Comparison of ENCODE assay signal across 11 cellular contexts in genomic region chr19:17966497-17967257, GRCh38. TPM values are rescaled to one million over a fixed set of nuclear protein-coding genes. Genes with fewer than 3 reads are reported as not detected.
A peak's percentile ranks its signal among the peaks of the same experiment; 100 is the strongest.
DNase-seq lines count a peak whose midpoint lies in the region; ATAC-seq, FAIRE-seq and TF ChIP-seq lines count a peak whose summit lies in the region.
"Had no signal": no experiment of that assay in that cellular context is flagged by ENCODE, and none has a peak within 500 bp of the region (broad histone marks: within the 10 kb centered on the region; RNA-seq: fewer than 3 reads in every experiment).

KCNN1 (plus strand) TSS chr19:17967107; CDS start chr19:17973889, 6,782 bp downstream.

- DNase-seq in BE2C: peak; percentile 65
- DNase-seq in GM13976 (ENCODE audit: low spot score): peak; percentile 68
- DNase-seq in K562 (ENCODE audit: extremely low read depth in 1 of 4, low spot score in 3 of 4): peak in 3 of 4 experiments; percentile 92 to 99 (median 99)
- DNase-seq in natural killer cell: no peak
- no peak for DNase-seq in activated effector memory CD4-positive, alpha-beta T cell treated with Interleukin-2 at 50 U/mL for 16 hours
- DNase-seq in effector CD8-positive, alpha-beta T cell (lab: John Stamatoyannopoulos, UW): no peak
- no peak for DNase-seq in NCI-H187 treated with DMSO at 0.1 percent for 48 hours (lab: John Stamatoyannopoulos, UW)
- DNase-seq in cerebellar nuclear complex (lab: John Stamatoyannopoulos, UW): no peak
- DNase-seq: uterus had no signal

- in situ Hi-C loops in GM13976 (cut with MboI; ENCODE audit: low sequenced_read_pairs, unreplicated experiment): no loop called here
- in situ Hi-C loops in K562 (cut with MboI): no loop called here

- WGBS in K562 (ENCODE audit: insufficient coverage, low coverage, missing lambda C conversion rate): 32% methylated on average over 9 of the region's 60 CpGs

- no peaks in the 10 kb centered on the region for H3K4me1 ChIP-seq in BE2C
- H3K4me1 ChIP-seq in K562 (replicated peaks in 1 of 2; ENCODE audit: control insufficient read depth in 2 of 2, insufficient read depth in 2 of 2, low read length in 2 of 2): peaks cover 12 to 47% of the 10 kb centered on the region in 2 experiments
- H3K4me1 ChIP-seq: uterus had no signal

- H3K79me2 ChIP-seq in K562 (ENCODE audit: control insufficient read depth, insufficient read depth, low read length): no peaks in the 10 kb centered on the region

- TF ChIP-seq CTCF in BE2C (IDR thresholded peaks at IDR 0.05; ENCODE audit: low read depth, low read length) (no peak), GM13976 (IDR thresholded peaks at IDR 0.05; ENCODE audit: borderline replicate concordance, control extremely low read depth, extremely low read depth, insufficient read depth, missing control alignments) (no peak), K562 (IDR thresholded peaks at IDR 0.05 in 2 of 3, conservative IDR thresholded peaks at IDR 0.05 in 1 of 3; ENCODE audit: insufficient read depth in 2 of 3, low read depth in 1 of 3, low read length in 3 of 3) (no peak), natural killer cell (IDR thresholded peaks at IDR 0.05) (no peak)

- peak within 1 kb of the TSS; percentile 57 for H2AFZ ChIP-seq in K562 (ENCODE audit: low read depth, low read length)

- no peaks in the 10 kb centered on the region; the same call in 1 of the 2 replicates for H3K27me3 ChIP-seq in BE2C
- no peaks in the 10 kb centered on the region for H3K27me3 ChIP-seq in K562 (ENCODE audit: control insufficient read depth in 2 of 2, insufficient read depth in 2 of 2, low read length in 2 of 2)

- no peaks in the 10 kb centered on the region for H3K9me1 ChIP-seq in K562 (ENCODE audit: control insufficient read depth, insufficient read depth, low read length)

- no peaks in the 10 kb centered on the region for H3K36me3 ChIP-seq in BE2C
- no peaks in the 10 kb centered on the region for H3K36me3 ChIP-seq in K562 (ENCODE audit: control insufficient read depth, insufficient read depth, low read length)
- H3K36me3 ChIP-seq: uterus had no signal

- H3K4me3 ChIP-seq in BE2C (ENCODE audit: low read depth, low read length) (peak within 1 kb of the TSS; percentile 66), K562 (peak within 1 kb of the TSS; percentile 36)
- H3K4me3 ChIP-seq: uterus had no signal

- peaks cover 29 to 31% of the 10 kb centered on the region in 2 donors for H3K27me3 Mint-ChIP-seq in natural killer cell (ENCODE audit: low read depth in 2 of 2)

- POLR2A ChIA-PET in K562 (lab: Yijun Ruan, JAX): interaction anchor here (0.9 kb wide), 1 partner anchor 11 kb away, joined by 3 read pairs; no protein-coding TSS in a partner anchor

- H3K9me3 Mint-ChIP-seq in natural killer cell: no peaks in the 10 kb centered on the region
- H3K9me3 Mint-ChIP-seq: dendritic cell treated with granulocyte-macrophage colony-stimulating factor and Interleukin-4, amounts not matched to agents 40 ng/mL and 50 ng/mL, for 4 days had no signal

- FAIRE-seq in K562 (lab: Jason Lieb, UNC): no peak
- FAIRE-seq: RCC 7860 had no signal

- no peak for TF ChIP-seq RAD21 in K562 (CRISPR knock-in tag; conservative IDR thresholded peaks at IDR 0.05 in 1 of 2, IDR thresholded peaks at IDR 0.05 in 1 of 2)

- H3K36me3 Mint-ChIP-seq in natural killer cell: no peaks in the 10 kb centered on the region

- peak within 1 kb of the TSS; percentile 69 for H3K4me2 ChIP-seq in K562 (ENCODE audit: insufficient read depth, low read length)

- H4K20me1 ChIP-seq in K562 (replicated peaks; ENCODE audit: control insufficient read depth, insufficient read depth, low read length): no peaks in the 10 kb centered on the region

- peak; percentile 74 for ATAC-seq in K562
- ATAC-seq in natural killer cell: peak in 1 of 3 donors; percentile 59

- no peak within 1 kb of the TSS for H3K27ac Mint-ChIP-seq in natural killer cell
- H3K27ac Mint-ChIP-seq: dendritic cell treated with granulocyte-macrophage colony-stimulating factor and Interleukin-4, amounts not matched to agents 40 ng/mL and 50 ng/mL, for 4 days had no signal

- no TSS peak for BruUV-seq in K562 (replicated peaks; lab: Mats Ljungman, UMichigan)

- no peak for TF ChIP-seq POLR2A in K562 (conservative IDR thresholded peaks at IDR 0.05)

- TF ChIP-seq EP300 in K562 (IDR thresholded peaks at IDR 0.05; ENCODE audit: low read length): no peak

- no peaks in the 10 kb centered on the region for H3K9me3 ChIP-seq in BE2C
- H3K9me3 ChIP-seq in K562 (replicated peaks; ENCODE audit: control insufficient read depth, insufficient read depth, low read depth, low read length): no peaks in the 10 kb centered on the region
- H3K9me3 ChIP-seq: uterus had no signal

- H3K4me3 Mint-ChIP-seq in natural killer cell: peak within 1 kb of the TSS; percentile 42
- H3K4me3 Mint-ChIP-seq: dendritic cell treated with granulocyte-macrophage colony-stimulating factor and Interleukin-4, amounts not matched to agents 40 ng/mL and 50 ng/mL, for 4 days had no signal

- CTCF ChIA-PET in K562 (lab: Yijun Ruan, JAX; ENCODE audit: low intra/inter-chr PET ratio): no interaction called here

- intact Hi-C loops in K562 (cut with micrococcal nuclease): no loop called here
- intact Hi-C loops in natural killer cell (cut with micrococcal nuclease): no loop called here

- H3K27ac ChIP-seq in K562 (ENCODE audit: extremely low read depth, low read depth, low read length): no peak within 1 kb of the TSS
- H3K27ac ChIP-seq: uterus had no signal

- peak within 1 kb of the TSS in 1 of 2 experiments; percentile 90; a peak in 2 of 4 replicates for H3K9ac ChIP-seq in K562 (ENCODE audit: insufficient read depth in 1 of 2, low read depth in 2 of 2, low read length in 2 of 2)

- H3K4me1 Mint-ChIP-seq in natural killer cell: peaks cover 0 to 5% of the 10 kb centered on the region in 2 donors

TF ChIP-seq in K562, 482 proteins besides CTCF, POLR2A, EP300 and RAD21 (continues in another document):
- TF ChIP-seq E2F6 (IDR thresholded peaks at IDR 0.05; ENCODE audit: borderline replicate concordance in 1 of 2, extremely low read depth in 1 of 2, insufficient read depth in 1 of 2, insufficient read length in 1 of 2, low read depth in 1 of 2, low read length in 1 of 2, poor library complexity in 1 of 2, severe bottlenecking in 1 of 2) (no peak), ZFX (CRISPR knock-in tag; IDR thresholded peaks at IDR 0.05) (0 out of 2 replicates have a peak, but pooled peaks have one; percentile 25), ZBTB7A (IDR thresholded peaks at IDR 0.05; ENCODE audit: borderline replicate concordance, control insufficient read depth, low read depth, low read length) (peak; percentile 74; the same call in 1 of the 2 replicates), IRF2 (CRISPR knock-in tag; IDR thresholded peaks at IDR 0.05) (no peak), KDM2B (CRISPR knock-in tag; IDR thresholded peaks at IDR 0.05) (no peak), HOXB6 (CRISPR knock-in tag; IDR thresholded peaks at IDR 0.05; ENCODE audit: borderline replicate concordance) (no peak), KHSRP (IDR thresholded peaks at IDR 0.05) (no peak), PATZ1 (CRISPR knock-in tag; IDR thresholded peaks at IDR 0.05; ENCODE audit: borderline replicate concordance) (no peak), HES1 (IDR thresholded peaks at IDR 0.05; ENCODE audit: low read depth) (no peak)

RNA-seq across cellular contexts. Expression of gene KCNN1, which starts in this region (rescaled TPM):
- polyA plus RNA-seq in BE2C (2012; ENCODE audit: insufficient read depth, insufficient read length, low read depth): 9.5 TPM
- 1.2 and 3.6 TPM in 2 replicates for total RNA-seq in K562 (2011; cell fraction: chromatin; rRNA removed; ENCODE audit: low replicate concordance)
- 2.8 TPM in 2 replicates for total RNA-seq in K562 (2011; cell fraction: nucleolus; rRNA removed)
- 1.5 and 2.7 TPM in 2 replicates for total RNA-seq in K562 (2011; cell fraction: nucleoplasm; rRNA removed)
- total RNA-seq in K562 (2014; rRNA removed) (1.4 and 5.2 TPM in 2 replicates), K562 (2014; rRNA removed; fragmentation: Illumina TruSeq; extraction: Trizol) (0.22 and 0.33 TPM in 2 replicates), K562 (2015; rRNA removed; fragmentation: Illumina TruSeq; extraction: Trizol) (0.72 and 0.98 TPM in 2 replicates), K562 (2021) (4.7 and 6.2 TPM in 2 replicates), natural killer cell (not detected)
- polyA plus RNA-seq in K562 (2011; rRNA removed) (1.4 and 2.9 TPM in 2 replicates), K562 (2014; fragmentation: Illumina TruSeq; extraction: Trizol) (0.25 and 1.1 TPM in 2 replicates), K562 (2014; fragmentation: Nextera tagmentation; extraction: Ambion mirVana) (under 1 TPM; 0.01 to 0.04 TPM), K562 (2014; rRNA removed) (1.3 and 3.2 TPM in 2 replicates)
- polyA plus RNA-seq in K562 (2011; cell fraction: cytosol; rRNA removed): 4.5 and 7.9 TPM in 2 replicates
- polyA plus RNA-seq in K562 (2011; cell fraction: nucleus; rRNA removed): 2.2 and 3.5 TPM in 2 replicates
- 2.7 and 5.0 TPM in 2 replicates for polyA plus RNA-seq in K562 (2012)
- 1.2 and 1.5 TPM in 2 replicates for polyA minus RNA-seq in K562 (2011; rRNA and poly(A)+ RNA removed)
- 3.6 and 4.8 TPM in 2 replicates for polyA minus RNA-seq in K562 (2011; cell fraction: cytosol; rRNA and poly(A)+ RNA removed)
- polyA minus RNA-seq in K562 (2011; cell fraction: nucleus; rRNA and poly(A)+ RNA removed): 2.2 and 2.4 TPM in 2 replicates

Comparison
In these comparisons a context has a peak if more than half of its experiments do, and no peak if none do; other contexts are left out.
1. DNase-seq: peak in BE2C (single experiment), GM13976 (single experiment) and K562 (3 of 4); none in natural killer cell (single experiment), activated effector memory CD4-positive, alpha-beta T cell treated with Interleukin-2 at 50 U/mL for 16 hours (single experiment), effector CD8-positive, alpha-beta T cell (single experiment), NCI-H187 treated with DMSO at 0.1 percent for 48 hours (single experiment) and cerebellar nuclear complex (0 of 2).